In the genomic region with DNA sequence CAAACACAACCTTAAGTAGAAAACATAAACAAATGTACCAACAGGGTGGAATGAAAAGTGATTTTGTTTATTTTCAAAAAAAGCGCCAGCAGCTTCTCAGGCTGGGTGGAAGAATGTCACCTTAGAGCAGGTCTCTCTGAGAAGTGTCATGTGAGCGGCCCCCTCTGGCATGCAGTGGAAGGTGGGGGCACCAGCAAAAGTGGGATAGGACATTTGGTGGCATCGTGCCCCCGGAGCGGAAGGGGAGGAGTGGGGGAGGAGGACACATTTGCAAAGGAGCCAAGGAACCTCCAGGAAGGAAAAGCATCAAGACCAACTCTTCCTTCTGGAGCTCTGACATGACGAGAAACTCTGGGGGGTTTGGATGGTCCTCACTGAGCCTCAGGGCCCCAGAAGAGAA, we compare ENCODE assay signal across 15 cellular contexts.
A peak's percentile ranks its signal among the peaks of the same experiment; 100 is the strongest.
DNase-seq lines count a peak whose midpoint lies in the region; ATAC-seq and TF ChIP-seq lines count a peak whose summit lies in the region.
"Had no signal": no experiment of that assay in that cellular context is flagged by ENCODE, and none has a peak within 500 bp of the region (broad histone marks: within the 10 kb centered on the region; RNA-seq: fewer than 3 reads in every experiment).

No MANE protein-coding gene starts in this region.

- intact Hi-C loops in ovary (cut with DNase I) (no loop called here), gastrocnemius medialis (cut with DNase I; ENCODE audit: low total_unique reads) (no loop called here)

- H3K36me3 Mint-ChIP-seq in nephron progenitor cell (ENCODE audit: low read depth), result no peaks in the 10 kb centered on the region
- H3K36me3 Mint-ChIP-seq: CD4-positive, CD25-positive, alpha-beta regulatory T cell had no signal

- H3K4me3 ChIP-seq in DND-41 (ENCODE audit: low read depth in 1 of 2, low read length in 2 of 2) (no peak overlapping the region), coronary artery (no peak overlapping the region), thymus (ENCODE audit: low read length) (no peak overlapping the region), ovary (no peak overlapping the region), gastrocnemius medialis (no peak overlapping the region)
- H3K4me3 ChIP-seq: BLaER1 treated with 17β-estradiol and CSF1 and Interleukin-3, amounts not matched to agents 10 nM and 100 nM had no signal

- H3K36me3 ChIP-seq in DND-41 (ENCODE audit: insufficient read depth, low read length) (no peaks in the 10 kb centered on the region), thymus (ENCODE audit: control insufficient read depth, insufficient read depth) (no peaks in the 10 kb centered on the region), ovary (no peaks in the 10 kb centered on the region), gastrocnemius medialis (no peaks in the 10 kb centered on the region)
- H3K36me3 ChIP-seq: BLaER1 treated with 17β-estradiol and CSF1 and Interleukin-3, amounts not matched to agents 10 nM and 100 nM had no signal

- ATAC-seq in DND-41 (ENCODE audit: insufficient read depth, low read depth) (0 out of 3 replicates have a peak, but pooled peaks have one; percentile 14), gastrocnemius medialis (no peak)

- H3K27ac ChIP-seq in DND-41 (ENCODE audit: low read length) (peak overlapping the region; percentile 71), coronary artery (no peak overlapping the region), thymus (ENCODE audit: low read depth) (peak overlapping the region; percentile 64), ovary (no peak overlapping the region), gastrocnemius medialis (no peak overlapping the region)
- H3K27ac ChIP-seq: BLaER1 treated with 17β-estradiol and CSF1 and Interleukin-3, amounts not matched to agents 10 nM and 100 nM; HL-60 had no signal

- no peak overlapping the region for H3K4me2 ChIP-seq in DND-41 (ENCODE audit: insufficient read depth, low read length)

- TF ChIP-seq POLR2A in ovary (IDR thresholded peaks at IDR 0.05), result no peak
- TF ChIP-seq POLR2A in gastrocnemius medialis (IDR thresholded peaks at IDR 0.05), result no peak

- peaks cover 9% of the 10 kb centered on the region for H3K27me3 Mint-ChIP-seq in nephron progenitor cell (ENCODE audit: low read depth, poor library complexity)

- TF ChIP-seq CTCF in DND-41 (IDR thresholded peaks at IDR 0.05; ENCODE audit: borderline replicate concordance, extremely low read depth, low read length, poor library complexity, severe bottlenecking) (peak; percentile 37), coronary artery (IDR thresholded peaks at IDR 0.05) (no peak), nephron progenitor cell (IDR thresholded peaks at IDR 0.05) (no peak), ovary (IDR thresholded peaks at IDR 0.05) (no peak), gastrocnemius medialis (IDR thresholded peaks at IDR 0.05 in 4 of 5, conservative IDR thresholded peaks at IDR 0.05 in 1 of 5) (no peak)

- H3K4me3 Mint-ChIP-seq in nephron progenitor cell, result peak overlapping the region; percentile 47
- H3K4me3 Mint-ChIP-seq: CD4-positive, CD25-positive, alpha-beta regulatory T cell; HFFc6 had no signal

- no peaks in the 10 kb centered on the region for H3K9me3 Mint-ChIP-seq in nephron progenitor cell

- peak overlapping the region; percentile 19 for H3K9ac ChIP-seq in DND-41 (ENCODE audit: low read depth, low read length)
- H3K9ac ChIP-seq: BLaER1 treated with 17β-estradiol and CSF1 and Interleukin-3, amounts not matched to agents 10 nM and 100 nM had no signal

- in situ Hi-C loops in gastrocnemius medialis (cut with MboI; ENCODE audit: low sequenced_read_pairs in 4 of 4), result no loop called here

- 88% methylated on average over 6 of the region's 6 CpGs for WGBS in thymus
- WGBS in ovary, 3 donors, result 24 to 39% (median 29%) methylated on average over 6 of the region's 6 CpGs

- H3K9me3 ChIP-seq in DND-41 (ENCODE audit: insufficient read depth, low read length, severe bottlenecking) (no peaks in the 10 kb centered on the region), thymus (ENCODE audit: control insufficient read depth) (peaks cover 1% of the 10 kb centered on the region), ovary (no peaks in the 10 kb centered on the region), gastrocnemius medialis (no peaks in the 10 kb centered on the region)
- H3K9me3 ChIP-seq: BLaER1 treated with 17β-estradiol and CSF1 and Interleukin-3, amounts not matched to agents 10 nM and 100 nM had no signal

- H3K79me2 ChIP-seq in DND-41 (ENCODE audit: insufficient read depth, low read length), result no peaks in the 10 kb centered on the region

- DNase-seq in DND-41, result no peak
- peak; percentile 52 for DNase-seq in coronary artery (ENCODE audit: low spot score)
- no peak for DNase-seq in nephron progenitor cell
- no peak for DNase-seq in NCI-H774 (lab: John Stamatoyannopoulos, UW)
- DNase-seq in ovary, result no peak
- DNase-seq in gastrocnemius medialis, result no peak
- DNase-seq: 8988T; AML-193; CD4-positive, CD25-positive, alpha-beta regulatory T cell; DMS53; HCEC 1CT; HFFc6 had no signal

- H3K27me3 ChIP-seq in DND-41 (ENCODE audit: insufficient read depth, low read length, poor library complexity) (no peaks in the 10 kb centered on the region), thymus (ENCODE audit: control insufficient read depth, insufficient read depth) (no peaks in the 10 kb centered on the region), ovary (no peaks in the 10 kb centered on the region), gastrocnemius medialis (no peaks in the 10 kb centered on the region)
- H3K27me3 ChIP-seq: BLaER1 treated with 17β-estradiol and CSF1 and Interleukin-3, amounts not matched to agents 10 nM and 100 nM had no signal

- no peaks in the 10 kb centered on the region for H4K20me1 ChIP-seq in DND-41 (ENCODE audit: insufficient read depth, low read length)
- H4K20me1 ChIP-seq: BLaER1 treated with 17β-estradiol and CSF1 and Interleukin-3, amounts not matched to agents 10 nM and 100 nM had no signal

- peaks cover 62% of the 10 kb centered on the region for H3K4me1 Mint-ChIP-seq in nephron progenitor cell
- H3K4me1 Mint-ChIP-seq: CD4-positive, CD25-positive, alpha-beta regulatory T cell had no signal

- peak overlapping the region; percentile 97 for H3K27ac Mint-ChIP-seq in nephron progenitor cell
- H3K27ac Mint-ChIP-seq: CD4-positive, CD25-positive, alpha-beta regulatory T cell; HFFc6 had no signal

- H2AFZ ChIP-seq in DND-41 (ENCODE audit: low read depth, low read length), result no peak overlapping the region

- TF ChIP-seq EP300 in ovary (IDR thresholded peaks at IDR 0.05), result no peak

- peaks cover 33% of the 10 kb centered on the region for H3K4me1 ChIP-seq in DND-41 (ENCODE audit: insufficient read depth, low read length)
- peaks cover 55% of the 10 kb centered on the region for H3K4me1 ChIP-seq in thymus (ENCODE audit: control insufficient read depth, insufficient read depth, low read length)
- H3K4me1 ChIP-seq in ovary (ENCODE audit: insufficient read depth), result no peaks in the 10 kb centered on the region
- H3K4me1 ChIP-seq in gastrocnemius medialis, result no peaks in the 10 kb centered on the region

Comparison
In these comparisons a context has a peak if more than half of its experiments do, and no peak if none do; other contexts are left out.
1. H3K27ac ChIP-seq: peak in DND-41 (single experiment) and thymus (single experiment); none in coronary artery (0 of 2), ovary (0 of 2) and gastrocnemius medialis (0 of 4).